ENCODE assay signal across 31 cellular contexts in the genomic region with DNA sequence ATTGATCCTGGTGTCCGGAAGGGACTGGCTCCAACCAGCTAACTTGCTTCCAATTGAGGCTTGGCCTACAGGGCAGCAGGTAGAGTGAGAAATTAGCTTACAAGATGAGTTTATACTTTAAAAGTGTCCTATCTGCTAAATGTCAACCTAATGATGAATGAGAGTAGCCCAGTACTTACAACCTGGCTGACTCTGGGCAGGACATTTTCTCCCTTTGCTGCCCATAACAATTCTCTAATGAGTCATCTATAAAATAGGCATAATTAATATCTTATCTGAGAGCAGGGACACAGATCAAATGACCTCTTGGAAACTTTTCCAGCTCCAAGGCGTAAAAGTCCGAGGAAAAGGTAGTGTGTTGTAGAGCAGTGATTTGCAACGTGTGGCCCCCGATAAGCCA.
"Had no signal": no experiment of that assay in that cellular context is flagged by ENCODE, and none has a peak within 500 bp of the region (broad histone marks: within the 10 kb centered on the region; RNA-seq: fewer than 3 reads in every experiment).

No MANE protein-coding gene starts in this region.

- H3K9me3 ChIP-seq: neutrophil, pancreas, psoas muscle, right lobe of liver, sigmoid colon, spleen, suprapubic skin, testis, tibial artery, transverse colon, upper lobe of right lung, uterus had no signal

- H3K27me3 ChIP-seq: neutrophil, pancreas, right lobe of liver, sigmoid colon, spleen, suprapubic skin, testis, tibial artery, transverse colon, upper lobe of right lung, uterus had no signal

- H3K27ac ChIP-seq: neutrophil, pancreas, psoas muscle, right lobe of liver, sigmoid colon, spleen, suprapubic skin, testis, tibial artery, transverse colon, upper lobe of right lung, uterus had no signal

- H3K4me1 ChIP-seq: pancreas, psoas muscle, right lobe of liver, spleen, suprapubic skin, transverse colon, upper lobe of right lung, uterus had no signal

- H3K4me3 ChIP-seq: pancreas, psoas muscle, right lobe of liver, sigmoid colon, smooth muscle cell, spleen, suprapubic skin, testis, tibial artery, transverse colon, upper lobe of right lung, uterus had no signal

- H3K9me3 Mint-ChIP-seq: naive thymus-derived CD4-positive, alpha-beta T cell; nephron progenitor cell; neural crest cell; stimulated activated memory B cell treated with anti-CD40 and anti-IgM and Interleukin-4, amounts not matched to agents 10 μg/mL and 1 μg/mL and 100 μg/mL, for 72 hours; stimulated activated naive CD8-positive, alpha-beta T cell treated with anti-CD3 and anti-CD28 coated beads, Interleukin-15, amount 100 ng/mL, for 72 hours; type B pancreatic cell had no signal

- ATAC-seq: naive thymus-derived CD4-positive, alpha-beta T cell; natural killer cell treated with Interleukin-12 subunit alpha and Interleukin-12 subunit beta and Interleukin-15 and Interleukin-18, amount 100 ng/mL, for 72 hours; psoas muscle; right cardiac atrium; right lobe of liver; stimulated activated memory B cell treated with anti-CD40 and anti-IgM and Interleukin-4, amounts not matched to agents 10 μg/mL and 1 μg/mL and 100 μg/mL, for 72 hours; stimulated activated naive CD8-positive, alpha-beta T cell treated with anti-CD3 and anti-CD28 coated beads, Interleukin-15, amount 100 ng/mL, for 72 hours; stimulated activated naive CD8-positive, alpha-beta T cell treated with anti-CD3 and anti-CD28 coated beads, Interleukin-15, Interleukin-2, amounts not matched to agents 100 U/mL and 50 U/mL, for 24 hours; upper lobe of right lung had no signal

- H3K4me2 ChIP-seq: smooth muscle cell had no signal

- H3K4me3 Mint-ChIP-seq: naive thymus-derived CD4-positive, alpha-beta T cell; natural killer cell treated with Interleukin-12 subunit alpha and Interleukin-12 subunit beta and Interleukin-15 and Interleukin-18, amount 100 ng/mL, for 72 hours; nephron progenitor cell; neural crest cell; stimulated activated memory B cell treated with anti-CD40 and anti-IgM and Interleukin-4, amounts not matched to agents 10 μg/mL and 1 μg/mL and 100 μg/mL, for 72 hours; stimulated activated naive CD8-positive, alpha-beta T cell treated with anti-CD3 and anti-CD28 coated beads, Interleukin-15, amount 100 ng/mL, for 72 hours; type B pancreatic cell had no signal

- H3K36me3 ChIP-seq: neutrophil, pancreas, right lobe of liver, sigmoid colon, spleen, suprapubic skin, tibial artery, transverse colon, upper lobe of right lung, uterus had no signal

- H3K27ac Mint-ChIP-seq: naive thymus-derived CD4-positive, alpha-beta T cell; natural killer cell treated with Interleukin-12 subunit alpha and Interleukin-12 subunit beta and Interleukin-15 and Interleukin-18, amount 100 ng/mL, for 72 hours; nephron progenitor cell; progenitor cell of endocrine pancreas; stimulated activated memory B cell treated with anti-CD40 and anti-IgM and Interleukin-4, amounts not matched to agents 10 μg/mL and 1 μg/mL and 100 μg/mL, for 72 hours; stimulated activated naive CD8-positive, alpha-beta T cell treated with anti-CD3 and anti-CD28 coated beads, Interleukin-15, amount 100 ng/mL, for 72 hours; type B pancreatic cell had no signal

- DNase-seq: naive thymus-derived CD4-positive, alpha-beta T cell; nephron progenitor cell; pancreas; posterior cingulate gyrus; psoas muscle; right cardiac atrium; right lobe of liver; sigmoid colon; spleen; stimulated activated CD4-positive, alpha-beta T cell treated with anti-CD3 and anti-CD28 coated beads, Interleukin-12 subunit alpha, Interleukin-12 subunit beta, amount 100 ng/mL, for 4 hours; stimulated activated CD4-positive, alpha-beta T cell treated with anti-CD3 and anti-CD28 coated beads, Interleukin-1b, Interleukin-23, amount 100 ng/mL, for 48 hours; stimulated activated CD4-positive, alpha-beta T cell treated with anti-CD3 and anti-CD28 coated beads, Interleukin-4, amount 100 ng/mL, for 1 hour; stimulated activated CD4-positive, alpha-beta T cell treated with anti-CD3 and anti-CD28 coated beads, Interleukin-4, amount 100 ng/mL, for 4 hours; stimulated activated CD8-positive, alpha-beta memory T cell treated with anti-CD3 and anti-CD28 coated beads, Interleukin-4, amount 100 ng/mL, for 48 hours; stimulated activated naive CD4-positive, alpha-beta T cell; stimulated activated naive CD8-positive, alpha-beta T cell treated with anti-CD3 and anti-CD28 coated beads, Interleukin-15, amount 100 ng/mL, for 72 hours; stimulated activated naive CD8-positive, alpha-beta T cell treated with anti-CD3 and anti-CD28 coated beads, Interleukin-15, Interleukin-2, amounts not matched to agents 100 U/mL and 50 U/mL, for 24 hours; substantia nigra; testis; tibial artery; transverse colon; upper lobe of right lung; uterus had no signal

- H3K27me3 Mint-ChIP-seq: natural killer cell treated with Interleukin-12 subunit alpha and Interleukin-12 subunit beta and Interleukin-15 and Interleukin-18, amount 100 ng/mL, for 72 hours; stimulated activated memory B cell treated with anti-CD40 and anti-IgM and Interleukin-4, amounts not matched to agents 10 μg/mL and 1 μg/mL and 100 μg/mL, for 72 hours; stimulated activated naive CD8-positive, alpha-beta T cell treated with anti-CD3 and anti-CD28 coated beads, Interleukin-15, amount 100 ng/mL, for 72 hours had no signal

- H3K36me3 Mint-ChIP-seq: naive thymus-derived CD4-positive, alpha-beta T cell; natural killer cell treated with Interleukin-12 subunit alpha and Interleukin-12 subunit beta and Interleukin-15 and Interleukin-18, amount 100 ng/mL, for 72 hours; stimulated activated memory B cell treated with anti-CD40 and anti-IgM and Interleukin-4, amounts not matched to agents 10 μg/mL and 1 μg/mL and 100 μg/mL, for 72 hours; type B pancreatic cell had no signal

- H3K4me1 Mint-ChIP-seq: naive thymus-derived CD4-positive, alpha-beta T cell; stimulated activated memory B cell treated with anti-CD40 and anti-IgM and Interleukin-4, amounts not matched to agents 10 μg/mL and 1 μg/mL and 100 μg/mL, for 72 hours; stimulated activated naive CD8-positive, alpha-beta T cell treated with anti-CD3 and anti-CD28 coated beads, Interleukin-15, amount 100 ng/mL, for 72 hours had no signal
